Comparison of ENCODE assay signal across 1 cellular context in genomic region chr20:45934587-45935415, GRCh38.
TF ChIP-seq lines count a peak whose summit lies in the region.

Gene PCIF1 (plus strand): TSS chr20:45934683. CDS start chr20:45939000, 4,317 bp downstream.

TF ChIP-seq in K562, 482 proteins besides CTCF, POLR2A, EP300 and RAD21 (continued from another document):
- TF ChIP-seq ZBTB11 (CRISPR knock-in tag; IDR thresholded peaks at IDR 0.05) (peak in 1 of 3 experiments; percentile 72; a peak in 3 of 6 replicates), CREB3 (tag; conservative IDR thresholded peaks at IDR 0.05; ENCODE audit: low read depth) (no peak), FOXK1 (CRISPR knock-in tag; IDR thresholded peaks at IDR 0.05; ENCODE audit: borderline replicate concordance) (no peak), U2AF1 (optimal IDR thresholded peaks at IDR 0.05; ENCODE audit: low read depth, low read length) (peak; percentile 99), ZNF511 (CRISPR knock-in tag; IDR thresholded peaks at IDR 0.05) (peak; percentile 78), KDM1A (IDR thresholded peaks at IDR 0.05) (no peak), WHSC1 (IDR thresholded peaks at IDR 0.05; ENCODE audit: low read length) (no peak), E2F5 (CRISPR knock-in tag; IDR thresholded peaks at IDR 0.05) (no peak), IRF9 (tag; IDR thresholded peaks at IDR 0.05) (no peak), SFPQ (IDR thresholded peaks at IDR 0.05; ENCODE audit: low read depth, low read length) (no peak), SETDB1 (IDR thresholded peaks at IDR 0.05; ENCODE audit: low read length) (no peak), ZNF212 (CRISPR knock-in tag; IDR thresholded peaks at IDR 0.05) (0 out of 2 replicates have a peak, but pooled peaks have one; percentile 31), ZFP36 (IDR thresholded peaks at IDR 0.05; ENCODE audit: low read depth, low read length, partially characterized antibody) (no peak), ZNF354B (CRISPR knock-in tag; IDR thresholded peaks at IDR 0.05) (no peak), ESRRA (IDR thresholded peaks at IDR 0.05; ENCODE audit: borderline replicate concordance, low read depth) (no peak), ZNF609 (CRISPR knock-in tag; IDR thresholded peaks at IDR 0.05; ENCODE audit: borderline replicate concordance) (peak; percentile 96; the same call in 1 of the 2 replicates), NR2F6 (CRISPR knock-in tag; IDR thresholded peaks at IDR 0.05) (no peak), ZBTB5 (IDR thresholded peaks at IDR 0.05) (no peak), KAT2B (IDR thresholded peaks at IDR 0.05; ENCODE audit: low read depth, low read length) (no peak), ATF3 (IDR thresholded peaks at IDR 0.05) (no peak), ATF3 (CRISPR knock-in tag; conservative IDR thresholded peaks at IDR 0.05) (no peak), XRCC5 (IDR thresholded peaks at IDR 0.05; ENCODE audit: low read depth, low read length) (no peak), ZNF23 (CRISPR knock-in tag; IDR thresholded peaks at IDR 0.05) (no peak), ZNF766 (CRISPR knock-in tag; conservative IDR thresholded peaks at IDR 0.05) (peak; percentile 89), HMG20B (CRISPR knock-in tag; IDR thresholded peaks at IDR 0.05) (no peak), E2F6 (IDR thresholded peaks at IDR 0.05; ENCODE audit: borderline replicate concordance in 1 of 2, extremely low read depth in 1 of 2, insufficient read depth in 1 of 2, insufficient read length in 1 of 2, low read depth in 1 of 2, low read length in 1 of 2, poor library complexity in 1 of 2, severe bottlenecking in 1 of 2) (peak; percentile 50 to 58), ZNF174 (CRISPR knock-in tag; IDR thresholded peaks at IDR 0.05) (no peak), ATF7 (IDR thresholded peaks at IDR 0.05) (peak; percentile 68; the same call in 1 of the 2 replicates), HOXB6 (CRISPR knock-in tag; IDR thresholded peaks at IDR 0.05; ENCODE audit: borderline replicate concordance) (no peak), TEAD4 (IDR thresholded peaks at IDR 0.05; ENCODE audit: low read length) (peak; percentile 28; the same call in 1 of the 2 replicates), TEAD4 (CRISPR knock-in tag; IDR thresholded peaks at IDR 0.05; ENCODE audit: borderline replicate concordance) (no peak), ZSCAN29 (IDR thresholded peaks at IDR 0.05) (no peak; the same call in 1 of the 2 replicates), TCF15 (CRISPR knock-in tag; IDR thresholded peaks at IDR 0.05) (no peak), TBL1XR1 (IDR thresholded peaks at IDR 0.05; ENCODE audit: low read length in 2 of 2) (no peak)
TF ChIP-seq in K562: peak in this region for 150.
